In the genomic region with DNA sequence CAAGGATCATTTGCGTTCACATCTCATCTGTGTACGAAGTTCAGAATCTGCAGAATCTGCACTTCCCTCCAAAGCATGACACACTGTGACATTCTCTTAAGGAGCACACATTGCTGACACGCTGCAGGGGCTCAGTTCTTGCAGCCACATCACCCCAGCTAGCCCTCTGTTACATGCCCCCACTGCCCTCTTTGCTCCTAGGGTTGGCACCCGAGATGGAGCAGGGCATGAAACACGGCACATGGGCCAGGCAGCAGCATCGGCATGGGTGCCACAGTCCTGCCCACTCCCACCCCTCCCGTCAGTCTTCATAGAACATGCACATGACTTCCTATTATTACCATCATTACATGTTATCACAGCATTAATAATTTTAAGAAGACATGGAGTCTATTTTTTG, we compare ENCODE assay signal across 20 cellular contexts.
"Had no signal": no experiment of that assay in that cellular context is flagged by ENCODE, and none has a peak within 500 bp of the region (broad histone marks: within the 10 kb centered on the region; RNA-seq: fewer than 3 reads in every experiment).

No MANE protein-coding gene starts in this region.

- H3K4me2 ChIP-seq: hepatocyte had no signal

- H3K79me2 ChIP-seq: hepatocyte, parathyroid adenoma had no signal

- H3K9ac ChIP-seq: parathyroid adenoma had no signal

- H3K4me3 ChIP-seq: heart right ventricle, hepatocyte, left ventricle myocardium inferior, lung, right atrium auricular region, right lobe of liver, skin epidermis, stomach, suprapubic skin, thoracic aorta, tibial artery, upper lobe of right lung had no signal

- DNase-seq: heart right ventricle; left ventricle myocardium inferior; naive thymus-derived CD8-positive, alpha-beta T cell; nucleus accumbens; right lobe of liver; stimulated activated CD4-positive, alpha-beta T cell treated with anti-CD3 and anti-CD28 coated beads, Interleukin-2, amount 100 ng/mL, for 24 hours; stimulated activated CD4-positive, alpha-beta T cell treated with anti-CD3 and anti-CD28 coated beads, Interleukin-4, amount 100 ng/mL, for 1 hour; stimulated activated naive B cell treated with anti-CD40 and anti-IgM and Interleukin-4, amounts not matched to agents 10 μg/mL and 1 μg/mL and 100 μg/mL, for 72 hours; stimulated activated naive CD8-positive, alpha-beta T cell treated with anti-CD3 and anti-CD28 coated beads, Interleukin-15, Interleukin-2, amounts not matched to agents 100 U/mL and 50 U/mL, for 24 hours; stomach; tibial artery; trophoblast cell; upper lobe of right lung had no signal

- H3K4me1 ChIP-seq: parathyroid adenoma, right atrium auricular region, right lobe of liver, suprapubic skin, tibial artery, upper lobe of right lung had no signal

- H3K27ac ChIP-seq: heart right ventricle, hepatocyte, parathyroid adenoma, right atrium auricular region, right lobe of liver, skin epidermis, suprapubic skin, thoracic aorta, tibial artery, upper lobe of right lung had no signal

- ATAC-seq: heart right ventricle; naive thymus-derived CD8-positive, alpha-beta T cell; right lobe of liver; stimulated activated naive B cell treated with anti-CD40 and anti-IgM and Interleukin-4, amounts not matched to agents 10 μg/mL and 1 μg/mL and 100 μg/mL, for 72 hours; stimulated activated naive CD8-positive, alpha-beta T cell treated with anti-CD3 and anti-CD28 coated beads, Interleukin-15, Interleukin-2, amounts not matched to agents 100 U/mL and 50 U/mL, for 24 hours; upper lobe of right lung had no signal

- H3K27me3 ChIP-seq: heart right ventricle, hepatocyte, right atrium auricular region, right lobe of liver, stomach, suprapubic skin, tibial artery, upper lobe of right lung had no signal

- H3K36me3 ChIP-seq: right lobe of liver had no signal

- H2AFZ ChIP-seq: hepatocyte, parathyroid adenoma had no signal

- H3K9me3 ChIP-seq: heart right ventricle, left ventricle myocardium inferior, right atrium auricular region, right lobe of liver, stomach, suprapubic skin, thoracic aorta, tibial artery, upper lobe of right lung had no signal
